Comparison of ENCODE assay signal across 25 cellular contexts in genomic region chr5:170573660-170574059, GRCh38.
"Had no signal": no experiment of that assay in that cellular context is flagged by ENCODE, and none has a peak within 500 bp of the region (broad histone marks: within the 10 kb centered on the region; RNA-seq: fewer than 3 reads in every experiment).

No MANE protein-coding gene starts in this region.

- DNase-seq: activated CD4-positive, alpha-beta T cell treated with anti-CD3 and anti-CD28 coated beads for 1 hour; activated CD4-positive, alpha-beta T cell treated with anti-CD3 and anti-CD28 coated beads for 48 hours; activated CD4-positive, CD25-positive, alpha-beta regulatory T cell; activated CD8-positive, alpha-beta T cell treated with anti-CD3 and anti-CD28 coated beads for 36 hours; activated gamma-delta T cell treated with Interleukin-2 at 50 U/mL for 16 hours; activated naive CD4-positive, alpha-beta T cell treated with anti-CD3 and anti-CD28 coated beads for 36 hours; activated naive CD8-positive, alpha-beta T cell treated with anti-CD3 and anti-CD28 coated beads, Interleukin-2, amount 50 U/mL, for 24 hours; activated T-cell treated with anti-CD3 and anti-CD28 coated beads, Interleukin-2, amount 50 U/mL, for 1 hour; anterior cingulate cortex; body of pancreas; Karpas-422; KBM-7; NCI-H1105; NCI-H1417 treated with DMSO at 0.1 percent for 48 hours; NCI-H1930; NCI-H2081 treated with DMSO at 0.1 percent for 48 hours; NCI-H226; NCI-H446 treated with DMSO at 0.1 percent for 48 hours; NCI-H524; NK-92 treated with Interleukin-12 subunit alpha and Interleukin-12 subunit beta, amount 100 ng/mL, for 24 hours; Right ventricle myocardium superior; T1000; WERI-Rb-1 had no signal

- H3K27ac ChIP-seq: body of pancreas, breast epithelium, WERI-Rb-1 had no signal

- H3K36me3 Mint-ChIP-seq: activated naive CD8-positive, alpha-beta T cell had no signal

- ATAC-seq: activated CD8-positive, alpha-beta T cell treated with anti-CD3 and anti-CD28 coated beads for 36 hours; activated naive CD8-positive, alpha-beta T cell treated with anti-CD3 and anti-CD28 coated beads, Interleukin-2, amount 50 U/mL, for 24 hours; body of pancreas had no signal

- H3K4me1 ChIP-seq: breast epithelium had no signal

- H3K27ac Mint-ChIP-seq: activated CD8-positive, alpha-beta T cell treated with anti-CD3 and anti-CD28 coated beads for 36 hours; activated naive CD4-positive, alpha-beta T cell treated with anti-CD3 and anti-CD28 coated beads for 36 hours; activated naive CD8-positive, alpha-beta T cell; activated naive CD8-positive, alpha-beta T cell treated with anti-CD3 and anti-CD28 coated beads, Interleukin-2, amount 50 U/mL, for 24 hours had no signal

- H3K27me3 ChIP-seq: body of pancreas had no signal

- H3K4me3 ChIP-seq: body of pancreas, breast epithelium had no signal

- H3K4me3 Mint-ChIP-seq: activated CD8-positive, alpha-beta T cell treated with anti-CD3 and anti-CD28 coated beads for 36 hours; activated naive CD4-positive, alpha-beta T cell treated with anti-CD3 and anti-CD28 coated beads for 36 hours; activated naive CD8-positive, alpha-beta T cell; activated naive CD8-positive, alpha-beta T cell treated with anti-CD3 and anti-CD28 coated beads, Interleukin-2, amount 50 U/mL, for 24 hours had no signal

- H3K36me3 ChIP-seq: breast epithelium, WERI-Rb-1 had no signal
